Comparison of ENCODE assay signal across 8 cellular contexts in genomic region chr2:9738718-9739496, GRCh38.
DNase-seq lines count a peak whose midpoint lies in the region; ATAC-seq and TF ChIP-seq lines count a peak whose summit lies in the region.

No MANE protein-coding gene starts in this region.

- peak; percentile 62 for ATAC-seq in HG02852 (IDR thresholded peaks at IDR 0.05; ENCODE audit: unreplicated experiment)
- no peak for ATAC-seq in foreskin keratinocyte
- no peak for ATAC-seq in PC-3

- no peak overlapping the region for H3K23ac ChIP-seq in neuronal stem cell (ENCODE audit: low read depth, low read length, poor library complexity)

- peak overlapping the region; percentile 87 to 99 (median 96) for H3K27ac Mint-ChIP-seq in CD4-positive, alpha-beta memory T cell

- TF ChIP-seq CTCF in cardiac fibroblast (IDR thresholded peaks at IDR 0.05; ENCODE audit: low read depth, low read length) (no peak), foreskin keratinocyte (conservative IDR thresholded peaks at IDR 0.05) (no peak), smooth muscle cell (IDR thresholded peaks at IDR 0.05; ENCODE audit: borderline replicate concordance, insufficient read depth, poor library complexity, severe bottlenecking) (no peak), PC-3 (conservative IDR thresholded peaks at IDR 0.05; ENCODE audit: low read depth, low read length) (no peak)

- H3F3A ChIP-seq in smooth muscle cell (ENCODE audit: low read depth): no peaks in the 10 kb centered on the region
- no peaks in the 10 kb centered on the region for H3F3A ChIP-seq in PC-3 (ENCODE audit: low read length, unreplicated experiment)

- CTCF ChIA-PET in CD4-positive, alpha-beta memory T cell (lab: Charles Lee; ENCODE audit: partially characterized antibody): interaction anchor here (0.9 to 1.5 kb wide), 3 partner anchors 10 to 61 kb away, joined by 3 to 4 read pairs (median 4); no protein-coding TSS in a partner anchor
- CTCF ChIA-PET in PC-3 (lab: Charles Lee): interaction anchor here (0.6 kb wide), 1 partner anchor 32 kb away, joined by 3 read pairs; no protein-coding TSS in a partner anchor

- peak in 1 of 5 donors; percentile 57 for DNase-seq in CD4-positive, alpha-beta memory T cell
- peak; percentile 40 to 48 for DNase-seq in cardiac fibroblast (ENCODE audit: low read depth in 2 of 2)
- DNase-seq in neuronal stem cell (ENCODE audit: low spot score): no peak
- DNase-seq in foreskin keratinocyte: no peak
- no peak for DNase-seq in RKO (ENCODE audit: low spot score)
- no peak for DNase-seq in smooth muscle cell (lab: John Stamatoyannopoulos, UW; ENCODE audit: unreplicated experiment)
- no peak for DNase-seq in PC-3

- H2AFZ ChIP-seq in neuronal stem cell (ENCODE audit: low read length): no peak overlapping the region
- H2AFZ ChIP-seq in smooth muscle cell (ENCODE audit: low read depth): no peak overlapping the region
- no peak overlapping the region for H2AFZ ChIP-seq in PC-3 (ENCODE audit: low read length)

- WGBS in neuronal stem cell (ENCODE audit: extremely low coverage in 2 of 2, insufficient read length in 2 of 2, insufficient replicate concordance in 1 of 2), 2 donors: no CpG with 5 or more reads among the region's 21 CpGs
- WGBS in smooth muscle cell (ENCODE audit: low lambda C conversion rate): 76% methylated on average over 20 of the region's 21 CpGs

- H3K79me1 ChIP-seq in neuronal stem cell (ENCODE audit: low read depth, low read length): no peaks in the 10 kb centered on the region

- H3K4me1 ChIP-seq in CD4-positive, alpha-beta memory T cell (ENCODE audit: insufficient read depth, low read length): peaks cover 49% of the 10 kb centered on the region
- no peaks in the 10 kb centered on the region for H3K4me1 ChIP-seq in neuronal stem cell (ENCODE audit: control insufficient read depth in 2 of 2, insufficient read depth in 1 of 2, low read depth in 1 of 2, low read length in 2 of 2)
- H3K4me1 ChIP-seq in foreskin keratinocyte: peaks cover 7% of the 10 kb centered on the region
- no peaks in the 10 kb centered on the region for H3K4me1 ChIP-seq in smooth muscle cell (ENCODE audit: low read depth)
- no peaks in the 10 kb centered on the region for H3K4me1 ChIP-seq in PC-3 (ENCODE audit: insufficient read depth, low read length)

- H3K27me3 ChIP-seq in CD4-positive, alpha-beta memory T cell (ENCODE audit: insufficient read depth, low read length): no peaks in the 10 kb centered on the region
- H3K27me3 ChIP-seq in neuronal stem cell (ENCODE audit: control insufficient read depth in 3 of 3, insufficient read depth in 3 of 3, low read depth in 1 of 3, low read length in 3 of 3) (peaks cover 0 to under 1% (median 0%) of the 10 kb centered on the region in 3 experiments), foreskin keratinocyte (no peaks in the 10 kb centered on the region), smooth muscle cell (ENCODE audit: low read depth) (no peaks in the 10 kb centered on the region), PC-3 (ENCODE audit: low read length) (no peaks in the 10 kb centered on the region)

- H3K18ac ChIP-seq in neuronal stem cell (ENCODE audit: low read length): no peak overlapping the region

- H2BK12ac ChIP-seq in neuronal stem cell (ENCODE audit: low read length): no peak overlapping the region

- peak overlapping the region; percentile 73 to 97 (median 87) for H3K4me3 Mint-ChIP-seq in CD4-positive, alpha-beta memory T cell

- H3K9me2 ChIP-seq in PC-3 (replicated peaks; ENCODE audit: low read length): no peaks in the 10 kb centered on the region

- no TSS peak for BruUV-seq in PC-3 (replicated peaks; lab: Mats Ljungman, UMichigan)

- H3K27ac ChIP-seq in CD4-positive, alpha-beta memory T cell (ENCODE audit: low read depth, low read length): peak overlapping the region; percentile 62
- H3K27ac ChIP-seq in neuronal stem cell (replicated peaks; ENCODE audit: low read length) (no peak overlapping the region), foreskin keratinocyte (no peak overlapping the region), smooth muscle cell (ENCODE audit: low read depth) (no peak overlapping the region), PC-3 (ENCODE audit: low read length) (no peak overlapping the region)

- intact Hi-C loops in CD4-positive, alpha-beta memory T cell (cut with micrococcal nuclease): loop anchor here (5.0 kb wide), 2 partner anchors 37 to 43 kb away; no protein-coding TSS in a partner anchor
- intact Hi-C loops in PC-3 (cut with micrococcal nuclease): no loop called here

- peak overlapping the region in 1 of 2 donors; percentile 27 for H3K4me3 ChIP-seq in CD4-positive, alpha-beta memory T cell (ENCODE audit: low read length in 2 of 2)
- H3K4me3 ChIP-seq in cardiac fibroblast (replicated peaks in 1 of 2; ENCODE audit: low read depth in 2 of 2, low read length in 2 of 2) (peak overlapping the region in 1 of 2 donors; percentile 21), neuronal stem cell (ENCODE audit: low read length in 2 of 2) (no peak overlapping the region), smooth muscle cell (no peak overlapping the region), PC-3 (ENCODE audit: low read length) (no peak overlapping the region)

- POLR2A ChIA-PET in CD4-positive, alpha-beta memory T cell (lab: Charles Lee; ENCODE audit: partially characterized antibody): interaction anchor here (0.7 to 4.3 kb wide), 7 partner anchors 11 to 157 kb away, joined by 3 to 43 read pairs (median 7); partner anchors contain the start of gene YWHAQ
- POLR2A ChIA-PET in PC-3 (lab: Charles Lee; ENCODE audit: unreplicated experiment): no interaction called here

- no peak overlapping the region for H2BK15ac ChIP-seq in neuronal stem cell (ENCODE audit: low read length)

- peak overlapping the region; percentile 2 for H3K14ac ChIP-seq in neuronal stem cell (ENCODE audit: low read length)

- no peaks in the 10 kb centered on the region for H3K36me3 Mint-ChIP-seq in CD4-positive, alpha-beta memory T cell

- H4K8ac ChIP-seq in neuronal stem cell (ENCODE audit: low read depth, low read length): no peak overlapping the region

- H3K9ac ChIP-seq in neuronal stem cell (ENCODE audit: low read depth, low read length, poor library complexity) (no peak overlapping the region), smooth muscle cell (ENCODE audit: low read depth) (no peak overlapping the region), PC-3 (ENCODE audit: low read length) (no peak overlapping the region)

- no peak overlapping the region for H3K4ac ChIP-seq in neuronal stem cell (ENCODE audit: low read length)

- H3K36me3 ChIP-seq in CD4-positive, alpha-beta memory T cell (ENCODE audit: insufficient read depth, low read length): no peaks in the 10 kb centered on the region
- no peaks in the 10 kb centered on the region for H3K36me3 ChIP-seq in neuronal stem cell (replicated peaks in 1 of 2; ENCODE audit: control insufficient read depth in 2 of 2, insufficient read depth in 2 of 2, low read length in 2 of 2)
- H3K36me3 ChIP-seq in smooth muscle cell (ENCODE audit: low read depth): no peaks in the 10 kb centered on the region
- no peaks in the 10 kb centered on the region for H3K36me3 ChIP-seq in PC-3 (ENCODE audit: low read depth, low read length)

- no peak overlapping the region for H2BK5ac ChIP-seq in neuronal stem cell (ENCODE audit: low read length)

- H4K20me1 ChIP-seq in smooth muscle cell (ENCODE audit: low read depth) (no peaks in the 10 kb centered on the region), PC-3 (ENCODE audit: low read length) (no peaks in the 10 kb centered on the region)

- no peak overlapping the region for H3K4me2 ChIP-seq in neuronal stem cell (ENCODE audit: insufficient read depth, low read length, poor library complexity, severe bottlenecking)
- no peak overlapping the region for H3K4me2 ChIP-seq in smooth muscle cell
- no peak overlapping the region for H3K4me2 ChIP-seq in PC-3 (ENCODE audit: low read length)

- no peaks in the 10 kb centered on the region for H3K27me3 Mint-ChIP-seq in CD4-positive, alpha-beta memory T cell

- no peak overlapping the region for H2AK5ac ChIP-seq in neuronal stem cell (ENCODE audit: low read depth, low read length)

- H3K9me3 ChIP-seq in CD4-positive, alpha-beta memory T cell (ENCODE audit: control insufficient read depth in 1 of 2, low read length in 2 of 2): no peaks in the 10 kb centered on the region
- H3K9me3 ChIP-seq in neuronal stem cell (replicated peaks in 1 of 2; ENCODE audit: control insufficient read depth in 2 of 2, insufficient read depth in 1 of 2, low read depth in 1 of 2, low read length in 2 of 2) (peaks cover 0 to 7% of the 10 kb centered on the region in 2 donors), smooth muscle cell (replicated peaks; ENCODE audit: low read depth) (no peaks in the 10 kb centered on the region), PC-3 (ENCODE audit: low read length) (0 out of 2 replicates have a peak, but pooled peaks cover 4% of the 10 kb centered on the region)

- no peak overlapping the region for H4K91ac ChIP-seq in neuronal stem cell (ENCODE audit: low read depth, low read length, poor library complexity)

- H3K79me2 ChIP-seq in smooth muscle cell (ENCODE audit: low read depth): no peaks in the 10 kb centered on the region
- H3K79me2 ChIP-seq in PC-3 (ENCODE audit: low read length): no peaks in the 10 kb centered on the region

- no peak overlapping the region for H2BK120ac ChIP-seq in neuronal stem cell (ENCODE audit: low read depth, low read length)

- H3K4me1 Mint-ChIP-seq in CD4-positive, alpha-beta memory T cell: peaks cover 34 to 70% (median 50%) of the 10 kb centered on the region in 4 donors

- peaks cover 0 to 6% (median 3%) of the 10 kb centered on the region in 8 donors for H3K9me3 Mint-ChIP-seq in CD4-positive, alpha-beta memory T cell

Comparison
In these comparisons a context has a peak if more than half of its experiments do, and no peak if none do; other contexts are left out.
1. DNase-seq: peak in cardiac fibroblast (2 of 2); none in neuronal stem cell (single experiment), foreskin keratinocyte (0 of 2), RKO (single experiment), smooth muscle cell (single experiment) and PC-3 (single experiment).